Comparison of ENCODE assay signal across 24 cellular contexts in genomic region chr4:122537388-122538135, GRCh38.
DNase-seq lines count a peak whose midpoint lies in the region; ATAC-seq and TF ChIP-seq lines count a peak whose summit lies in the region.
"Had no signal": no experiment of that assay in that cellular context is flagged by ENCODE, and none has a peak within 500 bp of the region (broad histone marks: within the 10 kb centered on the region; RNA-seq: fewer than 3 reads in every experiment).

No MANE protein-coding gene starts in this region.

- intact Hi-C loops in activated CD4-positive, alpha-beta memory T cell treated with anti-CD3 and anti-CD28 coated beads for 36 hours (cut with micrococcal nuclease) = no loop called here
- intact Hi-C loops in esophagus muscularis mucosa (cut with DNase I) (no loop called here), posterior vena cava (cut with DNase I) (no loop called here)

- no peak for DNase-seq in activated CD4-positive, alpha-beta memory T cell treated with anti-CD3 and anti-CD28 coated beads for 36 hours
- DNase-seq in activated CD4-positive, alpha-beta memory T cell treated with anti-CD3 and anti-CD28 coated beads, Interleukin-2, amount 10 ng/mL, durations not matched to agents 7 days and 5 days = no peak
- no peak for DNase-seq in stimulated activated naive CD8-positive, alpha-beta T cell treated with anti-CD3 and anti-CD28 coated beads, Interleukin-15, amount 100 ng/mL, for 72 hours
- DNase-seq in esophagus muscularis mucosa (ENCODE audit: extremely low spot score) (peak; percentile 86), posterior vena cava (ENCODE audit: low spot score) (no peak), GM10248 (ENCODE audit: extremely low spot score) (no peak)
- DNase-seq: BE2C; CD4-positive, CD25-positive, alpha-beta regulatory T cell; COR-L47; DMS153; GDM1; H9; IMR-90; NCI-H1048; NCI-H1436; NCI-H1930; NCI-H226; NCI-H524; NCI-H82; PC-3; RPMI8226 had no signal

- WGBS in esophagus muscularis mucosa = 90% methylated on average over 2 of the region's 2 CpGs
- WGBS in urinary bladder = 91% methylated on average over 2 of the region's 2 CpGs

- H3K27ac Mint-ChIP-seq in activated CD4-positive, alpha-beta memory T cell treated with anti-CD3 and anti-CD28 coated beads for 36 hours = peak overlapping the region; percentile 81
- H3K27ac Mint-ChIP-seq in activated CD4-positive, alpha-beta memory T cell treated with anti-CD3 and anti-CD28 coated beads, Interleukin-2, amount 10 ng/mL, durations not matched to agents 7 days and 5 days = no peak overlapping the region
- H3K27ac Mint-ChIP-seq in stimulated activated naive CD8-positive, alpha-beta T cell treated with anti-CD3 and anti-CD28 coated beads, Interleukin-15, Interleukin-2, amounts not matched to agents 100 ng/mL and 50 ng/mL, for 24 hours = peak overlapping the region; percentile 84
- no peak overlapping the region for H3K27ac Mint-ChIP-seq in stimulated activated naive CD8-positive, alpha-beta T cell treated with anti-CD3 and anti-CD28 coated beads, Interleukin-15, amount 100 ng/mL, for 72 hours
- H3K27ac Mint-ChIP-seq: CD4-positive, CD25-positive, alpha-beta regulatory T cell; H9 had no signal

- H3K9me3 ChIP-seq in esophagus muscularis mucosa = peaks cover 0 to 8% (median 0%) of the 10 kb centered on the region in 4 donors
- H3K9me3 ChIP-seq: BE2C had no signal

- POLR2A ChIA-PET in activated CD4-positive, alpha-beta memory T cell treated with anti-CD3 and anti-CD28 coated beads for 36 hours (lab: Charles Lee) = interaction anchor here (0.9 to 1.2 kb wide), 3 partner anchors 25 to 82 kb away, joined by 3 to 5 read pairs (median 3); no protein-coding TSS in a partner anchor
- POLR2A ChIA-PET in activated CD4-positive, alpha-beta memory T cell treated with anti-CD3 and anti-CD28 coated beads, Interleukin-2, amount 10 ng/mL, durations not matched to agents 7 days and 5 days (lab: Charles Lee) = no interaction called here
- POLR2A ChIA-PET in GM10248 (lab: Yijun Ruan, JAX) = no interaction called here

- CTCF ChIA-PET in activated CD4-positive, alpha-beta memory T cell treated with anti-CD3 and anti-CD28 coated beads for 36 hours (lab: Charles Lee) = interaction anchor here (0.7 to 1.3 kb wide), 2 partner anchors 10 to 41 kb away, joined by 3 to 8 read pairs; no protein-coding TSS in a partner anchor
- CTCF ChIA-PET in activated CD4-positive, alpha-beta memory T cell treated with anti-CD3 and anti-CD28 coated beads, Interleukin-2, amount 10 ng/mL, durations not matched to agents 7 days and 5 days (lab: Charles Lee) = no interaction called here
- CTCF ChIA-PET in GM10248 (lab: Yijun Ruan, JAX) = interaction anchor here (1.1 to 1.4 kb wide), 2 partner anchors 41 to 83 kb away, joined by 3 to 6 read pairs; no protein-coding TSS in a partner anchor

- no peaks in the 10 kb centered on the region for H3K9me3 Mint-ChIP-seq in activated CD4-positive, alpha-beta memory T cell treated with anti-CD3 and anti-CD28 coated beads for 36 hours
- peaks cover 8% of the 10 kb centered on the region for H3K9me3 Mint-ChIP-seq in activated CD4-positive, alpha-beta memory T cell treated with anti-CD3 and anti-CD28 coated beads, Interleukin-2, amount 10 ng/mL, durations not matched to agents 7 days and 5 days
- peaks cover 24% of the 10 kb centered on the region for H3K9me3 Mint-ChIP-seq in stimulated activated naive CD8-positive, alpha-beta T cell treated with anti-CD3 and anti-CD28 coated beads, Interleukin-15, Interleukin-2, amounts not matched to agents 100 ng/mL and 50 ng/mL, for 24 hours
- peaks cover 0 to 18% of the 10 kb centered on the region in 2 donors for H3K9me3 Mint-ChIP-seq in stimulated activated naive CD8-positive, alpha-beta T cell treated with anti-CD3 and anti-CD28 coated beads, Interleukin-15, amount 100 ng/mL, for 72 hours

- peaks cover 86% of the 10 kb centered on the region for H3K4me1 Mint-ChIP-seq in activated CD4-positive, alpha-beta memory T cell treated with anti-CD3 and anti-CD28 coated beads for 36 hours (ENCODE audit: low read depth)
- H3K4me1 Mint-ChIP-seq in activated CD4-positive, alpha-beta memory T cell treated with anti-CD3 and anti-CD28 coated beads, Interleukin-2, amount 10 ng/mL, durations not matched to agents 7 days and 5 days = peaks cover 37% of the 10 kb centered on the region
- peaks cover 84% of the 10 kb centered on the region for H3K4me1 Mint-ChIP-seq in stimulated activated naive CD8-positive, alpha-beta T cell treated with anti-CD3 and anti-CD28 coated beads, Interleukin-15, Interleukin-2, amounts not matched to agents 100 ng/mL and 50 ng/mL, for 24 hours (ENCODE audit: low read depth)
- H3K4me1 Mint-ChIP-seq in stimulated activated naive CD8-positive, alpha-beta T cell treated with anti-CD3 and anti-CD28 coated beads, Interleukin-15, amount 100 ng/mL, for 72 hours = peaks cover 40% of the 10 kb centered on the region
- H3K4me1 Mint-ChIP-seq: H9 had no signal

- TF ChIP-seq EP300 in esophagus muscularis mucosa (IDR thresholded peaks at IDR 0.05) = no peak

- no peaks in the 10 kb centered on the region for H3K27me3 ChIP-seq in esophagus muscularis mucosa
- H3K27me3 ChIP-seq: BE2C had no signal

- H3K36me3 ChIP-seq in esophagus muscularis mucosa = no peaks in the 10 kb centered on the region
- H3K36me3 ChIP-seq in urinary bladder (ENCODE audit: insufficient read depth) = no peaks in the 10 kb centered on the region
- H3K36me3 ChIP-seq: BE2C had no signal

- no peaks in the 10 kb centered on the region for H3K27me3 Mint-ChIP-seq in activated CD4-positive, alpha-beta memory T cell treated with anti-CD3 and anti-CD28 coated beads for 36 hours
- H3K27me3 Mint-ChIP-seq in activated CD4-positive, alpha-beta memory T cell treated with anti-CD3 and anti-CD28 coated beads, Interleukin-2, amount 10 ng/mL, durations not matched to agents 7 days and 5 days = no peaks in the 10 kb centered on the region
- H3K27me3 Mint-ChIP-seq in stimulated activated naive CD8-positive, alpha-beta T cell treated with anti-CD3 and anti-CD28 coated beads, Interleukin-15, Interleukin-2, amounts not matched to agents 100 ng/mL and 50 ng/mL, for 24 hours = no peaks in the 10 kb centered on the region
- no peaks in the 10 kb centered on the region for H3K27me3 Mint-ChIP-seq in stimulated activated naive CD8-positive, alpha-beta T cell treated with anti-CD3 and anti-CD28 coated beads, Interleukin-15, amount 100 ng/mL, for 72 hours
- H3K27me3 Mint-ChIP-seq: CD4-positive, CD25-positive, alpha-beta regulatory T cell had no signal

- H3K4me3 ChIP-seq in esophagus muscularis mucosa = no peak overlapping the region
- H3K4me3 ChIP-seq in urinary bladder (ENCODE audit: low read depth, low read length) = no peak overlapping the region

- no peaks in the 10 kb centered on the region for H3K36me3 Mint-ChIP-seq in activated CD4-positive, alpha-beta memory T cell treated with anti-CD3 and anti-CD28 coated beads for 36 hours
- peaks cover 3% of the 10 kb centered on the region for H3K36me3 Mint-ChIP-seq in activated CD4-positive, alpha-beta memory T cell treated with anti-CD3 and anti-CD28 coated beads, Interleukin-2, amount 10 ng/mL, durations not matched to agents 7 days and 5 days (ENCODE audit: low read depth)
- H3K36me3 Mint-ChIP-seq in stimulated activated naive CD8-positive, alpha-beta T cell treated with anti-CD3 and anti-CD28 coated beads, Interleukin-15, Interleukin-2, amounts not matched to agents 100 ng/mL and 50 ng/mL, for 24 hours (ENCODE audit: low read depth) = no peaks in the 10 kb centered on the region
- H3K36me3 Mint-ChIP-seq: CD4-positive, CD25-positive, alpha-beta regulatory T cell had no signal

- TF ChIP-seq POLR2A in esophagus muscularis mucosa (IDR thresholded peaks at IDR 0.05; ENCODE audit: low read depth) = no peak

- H3K4me1 ChIP-seq in esophagus muscularis mucosa = no peaks in the 10 kb centered on the region
- no peaks in the 10 kb centered on the region for H3K4me1 ChIP-seq in urinary bladder (ENCODE audit: insufficient read depth)
- H3K4me1 ChIP-seq: BE2C had no signal

- no peak for TF ChIP-seq CTCF in esophagus muscularis mucosa (IDR thresholded peaks at IDR 0.05)
- no peak for TF ChIP-seq CTCF in GM10248 (IDR thresholded peaks at IDR 0.05; ENCODE audit: control extremely low read depth, extremely low read depth, low read depth, missing control alignments)

- H3K27ac ChIP-seq in esophagus muscularis mucosa (replicated peaks in 1 of 4) (no peak overlapping the region), urinary bladder (ENCODE audit: low read depth) (peak overlapping the region; percentile 5)
- H3K27ac ChIP-seq: HL-60 had no signal

- peak overlapping the region; percentile 4 for H3K4me3 Mint-ChIP-seq in activated CD4-positive, alpha-beta memory T cell treated with anti-CD3 and anti-CD28 coated beads for 36 hours
- no peak overlapping the region for H3K4me3 Mint-ChIP-seq in activated CD4-positive, alpha-beta memory T cell treated with anti-CD3 and anti-CD28 coated beads, Interleukin-2, amount 10 ng/mL, durations not matched to agents 7 days and 5 days
- peak overlapping the region; percentile 62 for H3K4me3 Mint-ChIP-seq in stimulated activated naive CD8-positive, alpha-beta T cell treated with anti-CD3 and anti-CD28 coated beads, Interleukin-15, Interleukin-2, amounts not matched to agents 100 ng/mL and 50 ng/mL, for 24 hours
- H3K4me3 Mint-ChIP-seq in stimulated activated naive CD8-positive, alpha-beta T cell treated with anti-CD3 and anti-CD28 coated beads, Interleukin-15, amount 100 ng/mL, for 72 hours = no peak overlapping the region
- H3K4me3 Mint-ChIP-seq: CD4-positive, CD25-positive, alpha-beta regulatory T cell; H9 had no signal

- no peak for ATAC-seq in stimulated activated naive CD8-positive, alpha-beta T cell treated with anti-CD3 and anti-CD28 coated beads, Interleukin-15, amount 100 ng/mL, for 72 hours
- ATAC-seq: PC-3 had no signal

Comparison
In these comparisons a context has a peak if more than half of its experiments do, and no peak if none do; other contexts are left out.
1. H3K27ac Mint-ChIP-seq: peak in activated CD4-positive, alpha-beta memory T cell treated with anti-CD3 and anti-CD28 coated beads for 36 hours (single experiment) and stimulated activated naive CD8-positive, alpha-beta T cell treated with anti-CD3 and anti-CD28 coated beads, Interleukin-15, Interleukin-2, amounts not matched to agents 100 ng/mL and 50 ng/mL, for 24 hours (single experiment); none in activated CD4-positive, alpha-beta memory T cell treated with anti-CD3 and anti-CD28 coated beads, Interleukin-2, amount 10 ng/mL, durations not matched to agents 7 days and 5 days (single experiment) and stimulated activated naive CD8-positive, alpha-beta T cell treated with anti-CD3 and anti-CD28 coated beads, Interleukin-15, amount 100 ng/mL, for 72 hours (0 of 2).
2. H3K4me3 Mint-ChIP-seq: peak in activated CD4-positive, alpha-beta memory T cell treated with anti-CD3 and anti-CD28 coated beads for 36 hours (single experiment) and stimulated activated naive CD8-positive, alpha-beta T cell treated with anti-CD3 and anti-CD28 coated beads, Interleukin-15, Interleukin-2, amounts not matched to agents 100 ng/mL and 50 ng/mL, for 24 hours (single experiment); none in activated CD4-positive, alpha-beta memory T cell treated with anti-CD3 and anti-CD28 coated beads, Interleukin-2, amount 10 ng/mL, durations not matched to agents 7 days and 5 days (single experiment) and stimulated activated naive CD8-positive, alpha-beta T cell treated with anti-CD3 and anti-CD28 coated beads, Interleukin-15, amount 100 ng/mL, for 72 hours (0 of 2).